ENCODE assay signal across 1 cellular context in genomic region chr2:100814043-100814442, GRCh38.
TF ChIP-seq lines count a peak whose summit lies in the region.

No MANE protein-coding gene starts in this region.

TF ChIP-seq in liver, 16 proteins besides CTCF, POLR2A, EP300 and RAD21 (continued from another document):
- TF ChIP-seq SP1 (IDR thresholded peaks at IDR 0.05) = no peak
